In the genomic region with DNA sequence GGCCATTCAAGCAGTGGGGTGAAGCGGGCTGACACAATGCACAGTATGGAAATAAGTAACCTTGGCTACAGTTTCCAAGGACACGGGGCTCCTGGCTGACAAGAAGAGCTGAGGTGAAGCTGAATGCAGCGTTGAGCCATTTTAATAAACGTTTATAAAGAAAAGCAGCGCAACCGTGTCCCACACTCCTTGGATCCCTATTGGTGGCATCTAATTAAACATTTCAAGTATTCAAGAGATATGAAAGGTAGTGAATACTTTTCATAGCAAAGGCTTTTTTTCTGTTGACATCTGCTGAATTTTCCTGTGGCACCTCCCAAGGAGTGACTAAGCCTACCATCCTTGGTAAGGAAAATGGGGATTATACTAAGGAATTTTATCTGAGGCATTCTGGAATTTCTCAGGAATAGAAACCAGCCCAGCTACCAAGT, we compare ENCODE assay signal across 12 cellular contexts. TPM values are rescaled to one million over a fixed set of nuclear protein-coding genes. Genes with fewer than 3 reads are reported as not detected.
A peak's percentile ranks its signal among the peaks of the same experiment; 100 is the strongest.
DNase-seq lines count a peak whose midpoint lies in the region; TF ChIP-seq lines count a peak whose summit lies in the region.
"Had no signal": no experiment of that assay in that cellular context is flagged by ENCODE, and none has a peak within 500 bp of the region (broad histone marks: within the 10 kb centered on the region; RNA-seq: fewer than 3 reads in every experiment).

No MANE protein-coding gene starts in this region.

- peaks cover 15% of the 10 kb centered on the region for H3K36me3 Mint-ChIP-seq in type B pancreatic cell

- no peak overlapping the region for H4K12ac ChIP-seq in trophoblast cell (ENCODE audit: low read depth, low read length)

- H3K23ac ChIP-seq in trophoblast cell (ENCODE audit: low read length): no peak overlapping the region

- H4K8ac ChIP-seq in trophoblast cell (ENCODE audit: low read depth, low read length): no peak overlapping the region

- no peak for TF ChIP-seq POLR2A in breast epithelium (IDR thresholded peaks at IDR 0.05)

- H3K4me3 ChIP-seq in HAP-1 (no peak overlapping the region), epithelial cell of esophagus (ENCODE audit: low read length) (no peak overlapping the region), trophoblast cell (ENCODE audit: low read depth, low read length) (no peak overlapping the region), breast epithelium (no peak overlapping the region)
- H3K4me3 ChIP-seq: heart left ventricle had no signal

- H3K4me1 Mint-ChIP-seq in type B pancreatic cell (ENCODE audit: unreplicated experiment): peaks cover 12% of the 10 kb centered on the region

- no CpG with 5 or more reads among the region's 6 CpGs for WGBS in trophoblast cell (ENCODE audit: extremely low coverage, insufficient coverage, insufficient read length)

- no peak overlapping the region for H3K4me2 ChIP-seq in trophoblast cell (ENCODE audit: low read length)

- H3K27ac ChIP-seq in trophoblast cell (ENCODE audit: low read depth, low read length): no peak overlapping the region
- H3K27ac ChIP-seq in breast epithelium: no peak overlapping the region

- no peak overlapping the region for H3K27ac Mint-ChIP-seq in type B pancreatic cell
- H3K27ac Mint-ChIP-seq: CD4-positive, CD25-positive, alpha-beta regulatory T cell had no signal

- no peak overlapping the region for H4K91ac ChIP-seq in trophoblast cell (ENCODE audit: low read depth, low read length)

- H3K9ac ChIP-seq in trophoblast cell (ENCODE audit: low read length): no peak overlapping the region

- H3K79me2 ChIP-seq in trophoblast cell (ENCODE audit: control insufficient read depth, insufficient read depth, low read length, poor library complexity): no peaks in the 10 kb centered on the region

- H3K9me3 ChIP-seq in HAP-1 (no peaks in the 10 kb centered on the region), trophoblast cell (ENCODE audit: insufficient read depth, low read depth, low read length) (no peaks in the 10 kb centered on the region), breast epithelium (no peaks in the 10 kb centered on the region)
- H3K9me3 ChIP-seq: heart left ventricle had no signal

- in situ Hi-C loops in HAP-1 (cut with MboI; ENCODE audit: low sequenced_read_pairs): no loop called here

- DNase-seq in HAP-1 (ENCODE audit: low spot score in 2 of 2) (peak; percentile 40 to 56), NCI-H2227 (lab: John Stamatoyannopoulos, UW; ENCODE audit: unreplicated experiment) (peak; percentile 74), epithelial cell of esophagus (ENCODE audit: low read depth) (peak; percentile 48), trophoblast cell (peak; percentile 43 to 85), breast epithelium (ENCODE audit: low spot score in 2 of 2) (no peak), type B pancreatic cell (ENCODE audit: extremely low spot score, unreplicated experiment) (no peak), OCI-M1 (lab: John Stamatoyannopoulos, UW) (no peak)
- DNase-seq: activated CD4-positive, alpha-beta T cell treated with anti-CD3 and anti-CD28 coated beads, Interleukin-2, amount 50 U/mL, for 4 hours; CD4-positive, CD25-positive, alpha-beta regulatory T cell; heart left ventricle; naive thymus-derived CD8-positive, alpha-beta T cell; NCI-H524 had no signal

- no peaks in the 10 kb centered on the region for H3K27me3 ChIP-seq in HAP-1 (ENCODE audit: low read depth)
- no peaks in the 10 kb centered on the region for H3K27me3 ChIP-seq in trophoblast cell (ENCODE audit: insufficient read depth, low read length)
- no peaks in the 10 kb centered on the region for H3K27me3 ChIP-seq in breast epithelium
- H3K27me3 ChIP-seq: heart left ventricle had no signal

- peaks cover 6% of the 10 kb centered on the region for H3K4me1 ChIP-seq in HAP-1
- H3K4me1 ChIP-seq in trophoblast cell (ENCODE audit: control insufficient read depth in 1 of 2, insufficient read depth in 2 of 2, low read length in 2 of 2): no peaks in the 10 kb centered on the region
- no peaks in the 10 kb centered on the region for H3K4me1 ChIP-seq in breast epithelium

- H2AK5ac ChIP-seq in trophoblast cell (ENCODE audit: low read length): no peak overlapping the region

- TF ChIP-seq CTCF in epithelial cell of esophagus (IDR thresholded peaks at IDR 0.05; ENCODE audit: insufficient read depth, low read depth, low read length, missing control alignments) (no peak), breast epithelium (IDR thresholded peaks at IDR 0.05) (no peak), type B pancreatic cell (conservative IDR thresholded peaks at IDR 0.05) (no peak)

- H3K4me3 Mint-ChIP-seq in type B pancreatic cell: no peak overlapping the region
- H3K4me3 Mint-ChIP-seq: CD4-positive, CD25-positive, alpha-beta regulatory T cell; naive thymus-derived CD8-positive, alpha-beta T cell had no signal

- no peak overlapping the region for H2BK12ac ChIP-seq in trophoblast cell (ENCODE audit: low read length)

- no peak overlapping the region for H3K14ac ChIP-seq in trophoblast cell (ENCODE audit: low read length)

- peaks cover 26% of the 10 kb centered on the region for H3K36me3 ChIP-seq in HAP-1 (replicated peaks)
- H3K36me3 ChIP-seq in trophoblast cell (ENCODE audit: control insufficient read depth in 1 of 2, insufficient read depth in 2 of 2, low read length in 2 of 2): peaks cover 27 to 44% of the 10 kb centered on the region in 2 experiments
- peaks cover 8% of the 10 kb centered on the region for H3K36me3 ChIP-seq in breast epithelium

- no peak overlapping the region for H2AFZ ChIP-seq in trophoblast cell (ENCODE audit: insufficient read depth, low read length, poor library complexity)

- H3K4ac ChIP-seq in trophoblast cell (ENCODE audit: low read depth, low read length): no peak overlapping the region

- intact Hi-C loops in breast epithelium (cut with DNase I; ENCODE audit: low total_unique reads): no loop called here

- no peaks in the 10 kb centered on the region for H3K9me3 Mint-ChIP-seq in type B pancreatic cell
- H3K9me3 Mint-ChIP-seq: CD4-positive, CD25-positive, alpha-beta regulatory T cell; naive thymus-derived CD8-positive, alpha-beta T cell had no signal

- no peak overlapping the region for H3K18ac ChIP-seq in trophoblast cell (ENCODE audit: low read length)

- no peaks in the 10 kb centered on the region for H3K27me3 Mint-ChIP-seq in type B pancreatic cell
- H3K27me3 Mint-ChIP-seq: CD4-positive, CD25-positive, alpha-beta regulatory T cell; naive thymus-derived CD8-positive, alpha-beta T cell had no signal

- H3K79me1 ChIP-seq in trophoblast cell (ENCODE audit: low read length): no peaks in the 10 kb centered on the region

- no peak overlapping the region for H2BK5ac ChIP-seq in trophoblast cell (ENCODE audit: low read depth, low read length, poor library complexity)

- no peak overlapping the region for H2BK120ac ChIP-seq in trophoblast cell (ENCODE audit: insufficient read depth, low read length, poor library complexity)

RNA-seq across cellular contexts. Expression of gene DUSP14, which starts 26.5 kb away (rescaled TPM):
- polyA plus RNA-seq in trophoblast cell (2013): 40.4 and 42.7 TPM in 2 replicates
- total RNA-seq in breast epithelium (10 to 100 TPM; 18.7 to 32.8 (median 24.6) TPM), type B pancreatic cell (ENCODE audit: low replicate concordance) (12.7 and 16.0 TPM in 2 replicates)

Comparison
In these comparisons a context has a peak if more than half of its experiments do, and no peak if none do; other contexts are left out.
1. DNase-seq: peak in HAP-1 (2 of 2), NCI-H2227 (single experiment), epithelial cell of esophagus (single experiment) and trophoblast cell (2 of 2); none in breast epithelium (0 of 2), type B pancreatic cell (single experiment) and OCI-M1 (single experiment).